14 cellular contexts compared by ENCODE assay signal in genomic region chr5:14339467-14339866, GRCh38.
"Had no signal": no experiment of that assay in that cellular context is flagged by ENCODE, and none has a peak within 500 bp of the region (broad histone marks: within the 10 kb centered on the region; RNA-seq: fewer than 3 reads in every experiment).

No MANE protein-coding gene starts in this region.

- ATAC-seq: activated T-helper 17 cell treated with anti-CD3 and anti-CD28 coated beads, Interleukin-2, amount 50 U/mL, for 72 hours; left colon; natural killer cell; right lobe of liver; stimulated activated naive CD8-positive, alpha-beta T cell treated with anti-CD3 and anti-CD28 coated beads, Interleukin-15, Interleukin-2, amounts not matched to agents 100 U/mL and 50 U/mL, for 24 hours; T-cell had no signal

- H3K27ac Mint-ChIP-seq: activated T-helper 17 cell treated with anti-CD3 and anti-CD28 coated beads, Interleukin-2, amount 50 U/mL, for 72 hours; natural killer cell; T-cell had no signal

- H3K9me3 ChIP-seq: prostate gland, right lobe of liver, SK-N-SH, upper lobe of left lung had no signal

- H3K4me1 ChIP-seq: prostate gland had no signal

- H3K36me3 ChIP-seq: prostate gland had no signal

- H3K4me3 ChIP-seq: prostate gland, right lobe of liver, smooth muscle cell, upper lobe of left lung had no signal

- H3K4me3 Mint-ChIP-seq: activated T-helper 17 cell treated with anti-CD3 and anti-CD28 coated beads, Interleukin-2, amount 50 U/mL, for 72 hours; natural killer cell; T-cell had no signal

- H3K4me1 Mint-ChIP-seq: activated T-helper 17 cell treated with anti-CD3 and anti-CD28 coated beads, Interleukin-2, amount 50 U/mL, for 72 hours; natural killer cell had no signal

- H3K27ac ChIP-seq: prostate gland, right lobe of liver, upper lobe of left lung had no signal

- DNase-seq: activated CD4-positive, alpha-beta T cell treated with anti-CD3 and anti-CD28 coated beads, Interleukin-2, amount 50 U/mL, for 48 hours; activated naive CD4-positive, alpha-beta T cell treated with anti-CD3 and anti-CD28 coated beads, Interleukin-2, amount 50 U/mL, for 16 hours; cerebellar nuclear complex; dermis blood vessel endothelial cell; left colon; natural killer cell; right lobe of liver; SK-N-SH; stimulated activated naive CD8-positive, alpha-beta T cell treated with anti-CD3 and anti-CD28 coated beads, Interleukin-15, Interleukin-2, amounts not matched to agents 100 U/mL and 50 U/mL, for 24 hours; T-cell; upper lobe of left lung had no signal

- H3K27me3 ChIP-seq: right lobe of liver, upper lobe of left lung had no signal

- H3K36me3 Mint-ChIP-seq: natural killer cell, T-cell had no signal

- H3K9me3 Mint-ChIP-seq: activated T-helper 17 cell treated with anti-CD3 and anti-CD28 coated beads, Interleukin-2, amount 50 U/mL, for 72 hours; natural killer cell; T-cell had no signal
